ENCODE assay signal across 13 cellular contexts in the genomic region with DNA sequence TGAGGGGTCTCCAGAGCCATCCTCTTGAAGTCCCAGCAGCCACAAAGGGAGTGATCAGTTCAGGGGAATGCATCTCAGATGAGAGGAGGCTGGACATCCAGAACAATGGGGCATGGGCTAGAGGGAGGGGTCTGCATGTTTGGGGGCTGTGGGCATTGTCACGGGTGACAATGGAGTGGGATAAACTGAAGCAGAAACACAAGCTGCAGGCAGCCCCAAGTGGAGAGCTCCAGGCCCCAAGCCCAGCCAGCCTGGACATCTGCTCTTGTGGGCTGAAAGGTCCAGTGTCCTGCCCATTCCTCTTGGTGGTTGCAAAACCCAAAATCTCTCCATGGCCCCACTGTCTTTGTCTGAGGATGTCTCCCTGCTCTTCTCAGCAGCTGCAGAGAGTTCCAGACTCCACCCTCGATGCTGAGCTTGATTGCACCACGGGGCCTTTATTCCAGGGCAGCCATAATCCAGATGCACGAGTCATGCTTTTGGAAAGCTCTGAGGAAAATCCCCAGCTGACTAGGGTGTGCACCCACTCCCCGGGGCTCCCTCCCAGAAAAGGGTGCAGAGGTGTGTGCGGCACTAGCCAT.
DNase-seq lines count a peak whose midpoint lies in the region; ATAC-seq, FAIRE-seq and TF ChIP-seq lines count a peak whose summit lies in the region.
"Had no signal": no experiment of that assay in that cellular context is flagged by ENCODE, and none has a peak within 500 bp of the region (broad histone marks: within the 10 kb centered on the region; RNA-seq: fewer than 3 reads in every experiment).

No MANE protein-coding gene starts in this region.

- H3K36me3 ChIP-seq in GM23248 (ENCODE audit: low read depth), result peaks cover 7% of the 10 kb centered on the region; the same call in 1 of the 2 replicates
- H3K36me3 ChIP-seq in hepatocyte (replicated peaks; ENCODE audit: insufficient read depth, low read depth), result no peaks in the 10 kb centered on the region
- no peaks in the 10 kb centered on the region for H3K36me3 ChIP-seq in Karpas-422 (ENCODE audit: insufficient read depth, low read length)

- 5 to 10% methylated on average over 6 of the region's 6 CpGs for WGBS in GM23248 (ENCODE audit: low coverage in 1 of 2, low lambda C conversion rate in 2 of 2, missing lambda C conversion rate in 2 of 2), 2 experiments
- 56% methylated on average over 6 of the region's 6 CpGs for WGBS in hepatocyte (ENCODE audit: low lambda C conversion rate, missing lambda C conversion rate)

- no peak for ATAC-seq in GM18870 (IDR thresholded peaks at IDR 0.05; ENCODE audit: unreplicated experiment)
- ATAC-seq in GM21576 (IDR thresholded peaks at IDR 0.05; ENCODE audit: unreplicated experiment), result no peak
- ATAC-seq: natural killer cell had no signal

- TF ChIP-seq POLR2A in GM12892 (IDR thresholded peaks at IDR 0.05; ENCODE audit: low read depth, low read length), result no peak

- H3K27me3 ChIP-seq in GM23248 (replicated peaks; ENCODE audit: insufficient read depth), result no peaks in the 10 kb centered on the region
- no peaks in the 10 kb centered on the region for H3K27me3 ChIP-seq in hepatocyte
- no peaks in the 10 kb centered on the region for H3K27me3 ChIP-seq in Karpas-422 (ENCODE audit: low read length)

- peaks cover 26% of the 10 kb centered on the region for H3F3A ChIP-seq in GM23248 (ENCODE audit: insufficient read depth)

- H3K4me2 ChIP-seq in GM23248 (ENCODE audit: unreplicated experiment) (no peak overlapping the region), hepatocyte (no peak overlapping the region), Karpas-422 (ENCODE audit: low read depth, low read length, poor library complexity, severe bottlenecking) (no peak overlapping the region)

- H3K4me1 ChIP-seq in GM23248 (ENCODE audit: insufficient read depth) (peaks cover 67% of the 10 kb centered on the region), hepatocyte (ENCODE audit: insufficient read depth) (peaks cover 33% of the 10 kb centered on the region), Karpas-422 (ENCODE audit: low read length) (no peaks in the 10 kb centered on the region)

- H3K27ac ChIP-seq in GM23248 (peak overlapping the region; percentile 47), hepatocyte (no peak overlapping the region), Karpas-422 (ENCODE audit: low read length) (no peak overlapping the region)

- no peak overlapping the region for H2AFZ ChIP-seq in GM23248
- H2AFZ ChIP-seq in hepatocyte, result no peak overlapping the region
- H2AFZ ChIP-seq in Karpas-422 (ENCODE audit: low read length), result no peak overlapping the region

- H3K9me2 ChIP-seq in GM23248 (ENCODE audit: insufficient read depth) (no peaks in the 10 kb centered on the region), hepatocyte (replicated peaks; ENCODE audit: insufficient read depth) (no peaks in the 10 kb centered on the region), Karpas-422 (replicated peaks; ENCODE audit: insufficient read depth, low read length) (no peaks in the 10 kb centered on the region)

- DNase-seq in GM23248, result peak; percentile 90
- DNase-seq in choroid plexus epithelial cell (ENCODE audit: low read depth), result peak; percentile 36
- peak; percentile 46 for DNase-seq in hepatocyte (ENCODE audit: low spot score)
- DNase-seq in stromal cell of bone marrow (ENCODE audit: low read depth), result peak; percentile 67
- no peak for DNase-seq in GM12892 (ENCODE audit: insufficient read length)
- DNase-seq in Karpas-422, result no peak
- DNase-seq: activated gamma-delta T cell treated with Interleukin-2 at 50 U/mL for 16 hours, MM.1S, natural killer cell, NCI-H774 had no signal

- H3K9me3 ChIP-seq in GM23248 (ENCODE audit: low read depth) (no peaks in the 10 kb centered on the region), hepatocyte (ENCODE audit: low read depth) (no peaks in the 10 kb centered on the region), Karpas-422 (ENCODE audit: low read length) (no peaks in the 10 kb centered on the region)

- H3K9ac ChIP-seq in GM23248 (peak overlapping the region; percentile 20), Karpas-422 (ENCODE audit: low read length) (no peak overlapping the region)

- H4K20me1 ChIP-seq in GM23248 (ENCODE audit: insufficient read depth) (no peaks in the 10 kb centered on the region), hepatocyte (ENCODE audit: insufficient read depth, poor library complexity, severe bottlenecking) (peaks cover 4% of the 10 kb centered on the region), Karpas-422 (ENCODE audit: insufficient read depth, low read depth, low read length) (no peaks in the 10 kb centered on the region)

- in situ Hi-C loops in GM23248 (cut with MboI), result no loop called here

- H3K79me2 ChIP-seq in GM23248 (ENCODE audit: insufficient read depth), result peaks cover 64% of the 10 kb centered on the region
- H3K79me2 ChIP-seq in hepatocyte, result peaks cover 23% of the 10 kb centered on the region
- no peaks in the 10 kb centered on the region for H3K79me2 ChIP-seq in Karpas-422 (ENCODE audit: low read length)

- no peak overlapping the region for H3K4me3 ChIP-seq in GM23248
- no peak overlapping the region for H3K4me3 ChIP-seq in choroid plexus epithelial cell (ENCODE audit: low read depth, low read length)
- no peak overlapping the region for H3K4me3 ChIP-seq in hepatocyte
- no peak overlapping the region for H3K4me3 ChIP-seq in Karpas-422 (ENCODE audit: low read length)

- no peak for TF ChIP-seq CTCF in choroid plexus epithelial cell (conservative IDR thresholded peaks at IDR 0.05; ENCODE audit: low read depth, low read length)
- no peak for TF ChIP-seq CTCF in hepatocyte (IDR thresholded peaks at IDR 0.05; ENCODE audit: poor library complexity)

- FAIRE-seq in GM12892 (lab: Jason Lieb, UNC), result no peak
- FAIRE-seq: TTC549 had no signal

Comparison
In these comparisons a context has a peak if more than half of its experiments do, and no peak if none do; other contexts are left out.
1. DNase-seq: peak in GM23248 (single experiment), choroid plexus epithelial cell (single experiment), hepatocyte (single experiment) and stromal cell of bone marrow (single experiment); none in GM12892 (single experiment) and Karpas-422 (single experiment).